12 cellular contexts compared by ENCODE assay signal in genomic region chr2:178419123-178419522, GRCh38. TPM values are rescaled to one million over a fixed set of nuclear protein-coding genes. Genes with fewer than 3 reads are reported as not detected.
DNase-seq lines count a peak whose midpoint lies in the region; ATAC-seq and TF ChIP-seq lines count a peak whose summit lies in the region.
"Had no signal": no experiment of that assay in that cellular context is flagged by ENCODE, and none has a peak within 500 bp of the region (broad histone marks: within the 10 kb centered on the region; RNA-seq: fewer than 3 reads in every experiment).

No MANE protein-coding gene starts in this region.

- H3K36me3 ChIP-seq in cardiac muscle cell: no peaks in the 10 kb centered on the region

- TF ChIP-seq CTCF in cardiac muscle cell (IDR thresholded peaks at IDR 0.05; ENCODE audit: low read depth, low read length) (peak; percentile 39), epithelial cell of esophagus (IDR thresholded peaks at IDR 0.05; ENCODE audit: insufficient read depth, low read depth, low read length, missing control alignments) (peak; percentile 50)

- intact Hi-C loops in left ventricle myocardium superior (cut with micrococcal nuclease): loop anchor here (10.0 kb wide), 1 partner anchor 284 kb away; no protein-coding TSS in a partner anchor

- DNase-seq in cardiac muscle cell (ENCODE audit: low read depth in 1 of 2, low spot score in 1 of 2) (peak in 1 of 2 donors; percentile 46), left ventricle myocardium superior (no peak), NCI-H526 treated with DMSO at 0.1 percent for 48 hours (lab: John Stamatoyannopoulos, UW) (peak; percentile 21), epithelial cell of esophagus (ENCODE audit: low read depth) (peak; percentile 45), NCI-H226 (no peak), T-helper 9 cell (no peak), NCI-H146 (lab: John Stamatoyannopoulos, UW) (no peak)
- DNase-seq: activated CD4-positive, alpha-beta T cell treated with anti-CD3 and anti-CD28 coated beads for 4 hours; GF-D8; H7; NCI-H1092 had no signal

- ATAC-seq in left ventricle myocardium superior (no peak), HG02840 (IDR thresholded peaks at IDR 0.05; ENCODE audit: low FRiP score, unreplicated experiment) (no peak)

- H3K27ac ChIP-seq in cardiac muscle cell: no peak overlapping the region

- H3K4me1 ChIP-seq in cardiac muscle cell (ENCODE audit: low read depth): no peaks in the 10 kb centered on the region

- H3K4me3 ChIP-seq in cardiac muscle cell (no peak overlapping the region), epithelial cell of esophagus (ENCODE audit: low read length) (no peak overlapping the region)

- no peaks in the 10 kb centered on the region for H3K9me3 ChIP-seq in cardiac muscle cell (ENCODE audit: low read depth)

- no peaks in the 10 kb centered on the region for H3K27me3 ChIP-seq in cardiac muscle cell

RNA-seq across cellular contexts. Expression of gene PRKRA, which starts 31.9 kb away (rescaled TPM):
- total RNA-seq in cardiac muscle cell (63.2 and 78.5 TPM in 2 replicates), left ventricle myocardium superior (48.8 TPM)
- 76.1 and 89.6 TPM in 2 replicates for polyA plus RNA-seq in cardiac muscle cell

RNA-seq across cellular contexts. Expression of gene PJVK, which starts 32.1 kb away (rescaled TPM):
- total RNA-seq in cardiac muscle cell: 3.9 and 6.9 TPM in 2 replicates
- polyA plus RNA-seq in cardiac muscle cell: 12.9 and 13.3 TPM in 2 replicates
- total RNA-seq in left ventricle myocardium superior: 1.1 TPM

RNA-seq across cellular contexts. Expression of gene FKBP7, which starts 59.3 kb away (rescaled TPM):
- 13.8 and 18.7 TPM in 2 replicates for total RNA-seq in cardiac muscle cell
- 37.2 and 42.5 TPM in 2 replicates for polyA plus RNA-seq in cardiac muscle cell
- total RNA-seq in left ventricle myocardium superior: 8.8 TPM

Comparison
In these comparisons a context has a peak if more than half of its experiments do, and no peak if none do; other contexts are left out.
1. DNase-seq: peak in NCI-H526 treated with DMSO at 0.1 percent for 48 hours (single experiment) and epithelial cell of esophagus (single experiment); none in left ventricle myocardium superior (single experiment), NCI-H226 (single experiment), T-helper 9 cell (single experiment) and NCI-H146 (single experiment).